ENCODE assay signal across 20 cellular contexts in genomic region chr2:4381773-4382172, GRCh38.
"Had no signal": no experiment of that assay in that cellular context is flagged by ENCODE, and none has a peak within 500 bp of the region (broad histone marks: within the 10 kb centered on the region; RNA-seq: fewer than 3 reads in every experiment).

No MANE protein-coding gene starts in this region.

- H3K4me3 ChIP-seq: heart left ventricle, left lung, lung, sigmoid colon, smooth muscle cell, stomach, transverse colon had no signal

- ATAC-seq: heart left ventricle; left lung; stimulated activated memory B cell treated with anti-CD40 and anti-IgM and Interleukin-4, amounts not matched to agents 10 μg/mL and 1 μg/mL and 100 μg/mL, for 72 hours had no signal

- H3K4me1 Mint-ChIP-seq: activated naive CD4-positive, alpha-beta T cell treated with anti-CD3 and anti-CD28 coated beads, Interleukin-2, amount 10 ng/mL, durations not matched to agents 7 days and 5 days; naive B cell; stimulated activated memory B cell treated with anti-CD40 and anti-IgM and Interleukin-4, amounts not matched to agents 10 μg/mL and 1 μg/mL and 100 μg/mL, for 72 hours had no signal

- H3K27me3 Mint-ChIP-seq: activated naive CD4-positive, alpha-beta T cell treated with anti-CD3 and anti-CD28 coated beads, Interleukin-2, amount 10 ng/mL, durations not matched to agents 7 days and 5 days; naive B cell; progenitor cell of endocrine pancreas; stimulated activated memory B cell treated with anti-CD40 and anti-IgM and Interleukin-4, amounts not matched to agents 10 μg/mL and 1 μg/mL and 100 μg/mL, for 72 hours had no signal

- H3K4me3 Mint-ChIP-seq: activated naive CD4-positive, alpha-beta T cell treated with anti-CD3 and anti-CD28 coated beads, Interleukin-2, amount 10 ng/mL, durations not matched to agents 7 days and 5 days; naive B cell; stimulated activated memory B cell treated with anti-CD40 and anti-IgM and Interleukin-4, amounts not matched to agents 10 μg/mL and 1 μg/mL and 100 μg/mL, for 72 hours had no signal

- H3K36me3 Mint-ChIP-seq: activated naive CD4-positive, alpha-beta T cell treated with anti-CD3 and anti-CD28 coated beads, Interleukin-2, amount 10 ng/mL, durations not matched to agents 7 days and 5 days; naive B cell; stimulated activated memory B cell treated with anti-CD40 and anti-IgM and Interleukin-4, amounts not matched to agents 10 μg/mL and 1 μg/mL and 100 μg/mL, for 72 hours had no signal

- H3K27me3 ChIP-seq: heart left ventricle, left lung, sigmoid colon, stomach, transverse colon had no signal

- H3K36me3 ChIP-seq: heart left ventricle, left lung, sigmoid colon, stomach, transverse colon had no signal

- H3K9me3 ChIP-seq: sigmoid colon had no signal

- DNase-seq: activated CD4-positive, alpha-beta T cell treated with anti-CD3 and anti-CD28 coated beads for 4 hours; activated CD4-positive, alpha-beta T cell treated with anti-CD3 and anti-CD28 coated beads, Interleukin-2, amount 50 U/mL, for 48 hours; activated CD4-positive, CD25-positive, alpha-beta regulatory T cell; activated naive CD4-positive, alpha-beta T cell treated with anti-CD3 and anti-CD28 coated beads, Interleukin-2, amount 10 ng/mL, durations not matched to agents 7 days and 5 days; activated T-cell treated with anti-CD3 and anti-CD28 coated beads, Interleukin-2, amount 50 U/mL, for 48 hours; amygdala; cortex of kidney; heart left ventricle; kidney glomerular epithelial cell; left lung; naive B cell; sigmoid colon; stimulated activated CD4-positive, alpha-beta T cell treated with anti-CD3 and anti-CD28 coated beads, Interleukin-15, amount 100 ng/mL, for 24 hours; stomach; T1000; transverse colon had no signal

- H3K4me1 ChIP-seq: heart left ventricle, left lung, sigmoid colon, stomach, transverse colon had no signal

- H3K27ac ChIP-seq: heart left ventricle, left lung, sigmoid colon, stomach, transverse colon had no signal

- H3K27ac Mint-ChIP-seq: activated naive CD4-positive, alpha-beta T cell treated with anti-CD3 and anti-CD28 coated beads, Interleukin-2, amount 10 ng/mL, durations not matched to agents 7 days and 5 days; naive B cell; progenitor cell of endocrine pancreas; stimulated activated memory B cell treated with anti-CD40 and anti-IgM and Interleukin-4, amounts not matched to agents 10 μg/mL and 1 μg/mL and 100 μg/mL, for 72 hours had no signal
